Comparison of ENCODE assay signal across 18 cellular contexts in the genomic region with DNA sequence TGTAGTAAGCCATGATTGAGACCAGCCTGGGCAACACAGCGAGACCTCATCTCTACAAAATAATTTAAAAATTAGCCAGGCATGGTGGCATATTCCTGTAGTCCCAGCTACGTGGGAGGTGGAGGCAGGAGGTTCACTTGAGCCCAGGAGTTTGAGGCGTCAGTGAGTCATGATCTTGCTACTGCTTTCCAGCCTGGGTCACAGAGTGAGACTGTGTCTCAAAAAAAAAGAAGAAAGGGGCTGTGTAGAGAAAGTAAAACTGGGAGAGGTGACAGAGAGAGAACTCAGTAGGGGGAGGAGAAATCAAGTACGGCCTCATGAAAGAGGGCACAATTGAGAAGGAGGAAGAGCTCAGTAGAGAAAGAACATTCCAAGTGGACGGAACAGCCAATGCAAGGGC. TPM values are rescaled to one million over a fixed set of nuclear protein-coding genes. Genes with fewer than 3 reads are reported as not detected.
DNase-seq lines count a peak whose midpoint lies in the region; ATAC-seq lines count a peak whose summit lies in the region.
"Had no signal": no experiment of that assay in that cellular context is flagged by ENCODE, and none has a peak within 500 bp of the region (broad histone marks: within the 10 kb centered on the region; RNA-seq: fewer than 3 reads in every experiment).

No MANE protein-coding gene starts in this region.

- H3K27me3 Mint-ChIP-seq in activated naive CD4-positive, alpha-beta T cell treated with anti-CD3 and anti-CD28 coated beads, Interleukin-2, amount 10 ng/mL, durations not matched to agents 7 days and 5 days = no peaks in the 10 kb centered on the region
- H3K27me3 Mint-ChIP-seq in activated T-helper 2 cell treated with anti-CD3 and anti-CD28 coated beads, Interferon-gamma antibody, Interleukin-2, Interleukin-4, amounts not matched to agents 10 μg/mL and 5 μg/mL and 100 μg/mL, durations not matched to agents 14 hours and 24 hours and 36 hours (ENCODE audit: low read depth) = no peaks in the 10 kb centered on the region
- no peaks in the 10 kb centered on the region for H3K27me3 Mint-ChIP-seq in stimulated activated naive CD8-positive, alpha-beta T cell treated with anti-CD3 and anti-CD28 coated beads, Interleukin-15, Interleukin-2, amounts not matched to agents 100 ng/mL and 50 ng/mL, for 24 hours
- H3K27me3 Mint-ChIP-seq: CD4-positive, alpha-beta memory T cell had no signal

- no peak for DNase-seq in activated naive CD4-positive, alpha-beta T cell treated with anti-CD3 and anti-CD28 coated beads, Interleukin-2, amount 10 ng/mL, durations not matched to agents 7 days and 5 days
- DNase-seq in activated naive CD4-positive, alpha-beta T cell (lab: John Stamatoyannopoulos, UW) = no peak
- DNase-seq in activated T-helper 2 cell treated with anti-CD3 and anti-CD28 coated beads, Interferon-gamma antibody, Interleukin-2, Interleukin-4, amounts not matched to agents 10 μg/mL and 5 μg/mL and 100 μg/mL, durations not matched to agents 14 hours and 24 hours and 36 hours (ENCODE audit: low spot score) = no peak
- DNase-seq: amygdala; CD4-positive, alpha-beta memory T cell; glutamatergic neuron; IMR-90; left cardiac atrium; NCI-H1417; NCI-H446; SHP77 treated with DMSO at 0.1 percent for 48 hours; small intestine; stimulated activated naive CD4-positive, alpha-beta T cell treated with Interleukin-2 at 50 U/mL for 16 hours had no signal

- H3K27me3 ChIP-seq in HUES6 (ENCODE audit: control insufficient read depth, insufficient read depth, low read length) = no peaks in the 10 kb centered on the region
- H3K27me3 ChIP-seq: tibial nerve had no signal

- ATAC-seq in HG03439 (IDR thresholded peaks at IDR 0.05; ENCODE audit: unreplicated experiment) (no peak), GM21515 (IDR thresholded peaks at IDR 0.05; ENCODE audit: unreplicated experiment) (no peak)
- ATAC-seq: left cardiac atrium had no signal

- H3K4me1 ChIP-seq in HUES6 (ENCODE audit: control insufficient read depth, insufficient read depth, low read length) = no peaks in the 10 kb centered on the region

- H3K4me1 Mint-ChIP-seq in activated naive CD4-positive, alpha-beta T cell treated with anti-CD3 and anti-CD28 coated beads, Interleukin-2, amount 10 ng/mL, durations not matched to agents 7 days and 5 days = peaks cover 24% of the 10 kb centered on the region
- H3K4me1 Mint-ChIP-seq in activated T-helper 2 cell treated with anti-CD3 and anti-CD28 coated beads, Interferon-gamma antibody, Interleukin-2, Interleukin-4, amounts not matched to agents 10 μg/mL and 5 μg/mL and 100 μg/mL, durations not matched to agents 14 hours and 24 hours and 36 hours (ENCODE audit: low read depth) = peaks cover 31% of the 10 kb centered on the region
- H3K4me1 Mint-ChIP-seq in stimulated activated naive CD8-positive, alpha-beta T cell treated with anti-CD3 and anti-CD28 coated beads, Interleukin-15, Interleukin-2, amounts not matched to agents 100 ng/mL and 50 ng/mL, for 24 hours (ENCODE audit: low read depth) = peaks cover 27% of the 10 kb centered on the region

- peak overlapping the region; percentile 17; the same call in 1 of the 2 replicates for H3K27ac ChIP-seq in HUES6 (ENCODE audit: low read depth, low read length)
- H3K27ac ChIP-seq: tibial nerve had no signal

- no peak overlapping the region for H3K4me3 ChIP-seq in HUES6 (ENCODE audit: low read depth, low read length)
- H3K4me3 ChIP-seq: tibial nerve had no signal

- H3K4me3 Mint-ChIP-seq in activated naive CD4-positive, alpha-beta T cell treated with anti-CD3 and anti-CD28 coated beads, Interleukin-2, amount 10 ng/mL, durations not matched to agents 7 days and 5 days = no peak overlapping the region
- no peak overlapping the region for H3K4me3 Mint-ChIP-seq in activated T-helper 2 cell treated with anti-CD3 and anti-CD28 coated beads, Interferon-gamma antibody, Interleukin-2, Interleukin-4, amounts not matched to agents 10 μg/mL and 5 μg/mL and 100 μg/mL, durations not matched to agents 14 hours and 24 hours and 36 hours (ENCODE audit: low read depth)
- peak overlapping the region; percentile 1 for H3K4me3 Mint-ChIP-seq in stimulated activated naive CD8-positive, alpha-beta T cell treated with anti-CD3 and anti-CD28 coated beads, Interleukin-15, Interleukin-2, amounts not matched to agents 100 ng/mL and 50 ng/mL, for 24 hours
- H3K4me3 Mint-ChIP-seq: CD4-positive, alpha-beta memory T cell had no signal

- H3K9me3 Mint-ChIP-seq in activated naive CD4-positive, alpha-beta T cell treated with anti-CD3 and anti-CD28 coated beads, Interleukin-2, amount 10 ng/mL, durations not matched to agents 7 days and 5 days = no peaks in the 10 kb centered on the region
- H3K9me3 Mint-ChIP-seq in activated T-helper 2 cell treated with anti-CD3 and anti-CD28 coated beads, Interferon-gamma antibody, Interleukin-2, Interleukin-4, amounts not matched to agents 10 μg/mL and 5 μg/mL and 100 μg/mL, durations not matched to agents 14 hours and 24 hours and 36 hours = no peaks in the 10 kb centered on the region
- H3K9me3 Mint-ChIP-seq in stimulated activated naive CD8-positive, alpha-beta T cell treated with anti-CD3 and anti-CD28 coated beads, Interleukin-15, Interleukin-2, amounts not matched to agents 100 ng/mL and 50 ng/mL, for 24 hours = no peaks in the 10 kb centered on the region
- H3K9me3 Mint-ChIP-seq: CD4-positive, alpha-beta memory T cell had no signal

- CTCF ChIA-PET in activated naive CD4-positive, alpha-beta T cell treated with anti-CD3 and anti-CD28 coated beads, Interleukin-2, amount 10 ng/mL, durations not matched to agents 7 days and 5 days (lab: Charles Lee) = interaction anchor here (0.5 kb wide), 1 partner anchor 57 kb away, joined by 3 read pairs; no protein-coding TSS in a partner anchor

- peaks cover 28% of the 10 kb centered on the region for H3K36me3 ChIP-seq in HUES6 (ENCODE audit: control insufficient read depth, insufficient read depth, low read length)

- no peaks in the 10 kb centered on the region for H3K9me3 ChIP-seq in HUES6 (ENCODE audit: control insufficient read depth, insufficient read depth, low read depth, low read length)
- H3K9me3 ChIP-seq: tibial nerve had no signal

- intact Hi-C loops in activated T-helper 2 cell treated with anti-CD3 and anti-CD28 coated beads, Interferon-gamma antibody, Interleukin-2, Interleukin-4, amounts not matched to agents 10 μg/mL and 5 μg/mL and 100 μg/mL, durations not matched to agents 14 hours and 24 hours and 36 hours (cut with micrococcal nuclease) = no loop called here

- H3K9ac ChIP-seq in HUES6 (ENCODE audit: low read length) = no peak overlapping the region

- H3K27ac Mint-ChIP-seq in activated naive CD4-positive, alpha-beta T cell treated with anti-CD3 and anti-CD28 coated beads, Interleukin-2, amount 10 ng/mL, durations not matched to agents 7 days and 5 days = peak overlapping the region; percentile 56
- peak overlapping the region; percentile 74 for H3K27ac Mint-ChIP-seq in activated T-helper 2 cell treated with anti-CD3 and anti-CD28 coated beads, Interferon-gamma antibody, Interleukin-2, Interleukin-4, amounts not matched to agents 10 μg/mL and 5 μg/mL and 100 μg/mL, durations not matched to agents 14 hours and 24 hours and 36 hours
- peak overlapping the region; percentile 12 for H3K27ac Mint-ChIP-seq in stimulated activated naive CD8-positive, alpha-beta T cell treated with anti-CD3 and anti-CD28 coated beads, Interleukin-15, Interleukin-2, amounts not matched to agents 100 ng/mL and 50 ng/mL, for 24 hours

- H3K36me3 Mint-ChIP-seq in activated naive CD4-positive, alpha-beta T cell treated with anti-CD3 and anti-CD28 coated beads, Interleukin-2, amount 10 ng/mL, durations not matched to agents 7 days and 5 days = peaks cover 7% of the 10 kb centered on the region
- peaks cover 10% of the 10 kb centered on the region for H3K36me3 Mint-ChIP-seq in activated T-helper 2 cell treated with anti-CD3 and anti-CD28 coated beads, Interferon-gamma antibody, Interleukin-2, Interleukin-4, amounts not matched to agents 10 μg/mL and 5 μg/mL and 100 μg/mL, durations not matched to agents 14 hours and 24 hours and 36 hours (ENCODE audit: low read depth)
- peaks cover 23% of the 10 kb centered on the region for H3K36me3 Mint-ChIP-seq in stimulated activated naive CD8-positive, alpha-beta T cell treated with anti-CD3 and anti-CD28 coated beads, Interleukin-15, Interleukin-2, amounts not matched to agents 100 ng/mL and 50 ng/mL, for 24 hours (ENCODE audit: low read depth)

RNA-seq across cellular contexts. Expression of gene TECPR2, which starts 12.4 kb away (rescaled TPM):
- total RNA-seq in activated T-helper 2 cell treated with anti-CD3 and anti-CD28 coated beads, Interferon-gamma antibody, Interleukin-2, Interleukin-4, amounts not matched to agents 10 μg/mL and 5 μg/mL and 100 μg/mL, durations not matched to agents 14 hours and 24 hours and 36 hours = 7.8 and 12.8 TPM in 2 replicates

RNA-seq across cellular contexts. Expression of gene CINP, which starts 12.4 kb away (rescaled TPM):
- total RNA-seq in activated T-helper 2 cell treated with anti-CD3 and anti-CD28 coated beads, Interferon-gamma antibody, Interleukin-2, Interleukin-4, amounts not matched to agents 10 μg/mL and 5 μg/mL and 100 μg/mL, durations not matched to agents 14 hours and 24 hours and 36 hours = 39.6 and 42.9 TPM in 2 replicates

RNA-seq across cellular contexts. Expression of gene ZNF839, which starts 55.6 kb away (rescaled TPM):
- 16.4 and 17.3 TPM in 2 replicates for total RNA-seq in activated T-helper 2 cell treated with anti-CD3 and anti-CD28 coated beads, Interferon-gamma antibody, Interleukin-2, Interleukin-4, amounts not matched to agents 10 μg/mL and 5 μg/mL and 100 μg/mL, durations not matched to agents 14 hours and 24 hours and 36 hours

Comparison
In these comparisons a context has a peak if more than half of its experiments do, and no peak if none do; other contexts are left out.
1. H3K27ac Mint-ChIP-seq: peak in every context shown above with its lines; median percentile 74 in activated T-helper 2 cell treated with anti-CD3 and anti-CD28 coated beads, Interferon-gamma antibody, Interleukin-2, Interleukin-4, amounts not matched to agents 10 μg/mL and 5 μg/mL and 100 μg/mL, durations not matched to agents 14 hours and 24 hours and 36 hours; 56 in activated naive CD4-positive, alpha-beta T cell treated with anti-CD3 and anti-CD28 coated beads, Interleukin-2, amount 10 ng/mL, durations not matched to agents 7 days and 5 days; 12 in stimulated activated naive CD8-positive, alpha-beta T cell treated with anti-CD3 and anti-CD28 coated beads, Interleukin-15, Interleukin-2, amounts not matched to agents 100 ng/mL and 50 ng/mL, for 24 hours.